8 cellular contexts compared by ENCODE assay signal in the genomic region with DNA sequence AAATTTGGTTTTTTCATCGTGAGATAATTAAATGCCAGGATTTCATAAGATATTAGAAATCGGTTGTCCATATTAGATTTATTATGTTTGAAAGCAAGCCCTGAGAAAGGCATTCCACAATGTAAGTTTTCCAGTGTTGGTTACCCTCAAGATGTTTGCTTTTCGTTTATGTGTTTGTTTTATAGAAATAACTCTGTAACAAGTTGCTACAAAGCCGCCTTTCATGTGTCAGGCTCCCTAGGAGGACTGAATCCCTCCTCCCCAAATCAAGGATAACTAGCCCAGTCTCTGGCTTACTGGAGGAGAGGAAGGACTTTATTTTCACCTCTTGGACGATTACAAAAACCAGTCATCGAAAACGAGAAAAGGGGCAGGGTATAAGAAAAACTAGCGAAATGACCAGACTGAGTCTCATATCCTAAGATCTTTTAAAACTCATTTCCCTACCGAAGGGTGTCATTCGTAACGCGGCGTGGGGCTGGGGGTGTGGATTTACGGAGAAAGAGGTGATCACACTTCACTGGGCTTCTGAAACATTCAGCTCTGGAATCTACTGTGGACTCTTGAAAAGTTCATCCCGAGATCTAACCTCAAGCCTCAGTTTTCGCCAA. TPM values are rescaled to one million over a fixed set of nuclear protein-coding genes. Genes with fewer than 3 reads are reported as not detected.
DNase-seq lines count a peak whose midpoint lies in the region; ATAC-seq lines count a peak whose summit lies in the region.

No MANE protein-coding gene starts in this region.

- ATAC-seq in HG03025 (IDR thresholded peaks at IDR 0.05; ENCODE audit: low FRiP score, unreplicated experiment): peak; percentile 15
- no peak for ATAC-seq in HG03432 (IDR thresholded peaks at IDR 0.05; ENCODE audit: unreplicated experiment)

- peak overlapping the region; percentile 97 for H3K4me3 Mint-ChIP-seq in activated CD4-positive, alpha-beta T cell treated with anti-CD3 and anti-CD28 coated beads, Interleukin-2, amount 10 ng/mL, durations not matched to agents 7 days and 5 days
- peak overlapping the region; percentile 97 for H3K4me3 Mint-ChIP-seq in activated T-cell treated with anti-CD3 and anti-CD28 coated beads, Interleukin-2, amount 50 U/mL, for 24 hours

- H3K27ac Mint-ChIP-seq in activated CD4-positive, alpha-beta T cell treated with anti-CD3 and anti-CD28 coated beads, Interleukin-2, amount 10 ng/mL, durations not matched to agents 7 days and 5 days: peak overlapping the region; percentile 97
- H3K27ac Mint-ChIP-seq in activated T-cell treated with anti-CD3 and anti-CD28 coated beads, Interleukin-2, amount 50 U/mL, for 24 hours: peak overlapping the region; percentile 98

- DNase-seq in activated CD4-positive, alpha-beta T cell treated with anti-CD3 and anti-CD28 coated beads, Interleukin-2, amount 10 ng/mL, durations not matched to agents 7 days and 5 days: no peak
- no peak for DNase-seq in activated CD4-positive, alpha-beta T cell treated with anti-CD3 and anti-CD28 coated beads for 4 hours
- no peak for DNase-seq in activated T-cell treated with anti-CD3 and anti-CD28 coated beads, Interleukin-2, amount 50 U/mL, for 24 hours
- DNase-seq in stimulated activated CD4-positive, alpha-beta T cell treated with anti-CD3 and anti-CD28 coated beads, Interleukin-15, amount 100 ng/mL, for 24 hours: peak; percentile 63
- no peak for DNase-seq in GOT3 (lab: John Stamatoyannopoulos, UW)

- peaks cover 12% of the 10 kb centered on the region for H3K36me3 Mint-ChIP-seq in activated CD4-positive, alpha-beta T cell treated with anti-CD3 and anti-CD28 coated beads, Interleukin-2, amount 10 ng/mL, durations not matched to agents 7 days and 5 days (ENCODE audit: low read depth)
- peaks cover 35% of the 10 kb centered on the region for H3K36me3 Mint-ChIP-seq in activated T-cell treated with anti-CD3 and anti-CD28 coated beads, Interleukin-2, amount 50 U/mL, for 24 hours (ENCODE audit: low read depth)

- POLR2A ChIA-PET in activated CD4-positive, alpha-beta T cell treated with anti-CD3 and anti-CD28 coated beads, Interleukin-2, amount 10 ng/mL, durations not matched to agents 7 days and 5 days (lab: Charles Lee): interaction anchor here (1.0 kb wide), 1 partner anchor 11 kb away, joined by 3 read pairs; no protein-coding TSS in a partner anchor

- no peaks in the 10 kb centered on the region for H3K27me3 Mint-ChIP-seq in activated CD4-positive, alpha-beta T cell treated with anti-CD3 and anti-CD28 coated beads, Interleukin-2, amount 10 ng/mL, durations not matched to agents 7 days and 5 days
- H3K27me3 Mint-ChIP-seq in activated T-cell treated with anti-CD3 and anti-CD28 coated beads, Interleukin-2, amount 50 U/mL, for 24 hours: no peaks in the 10 kb centered on the region

- no peaks in the 10 kb centered on the region for H3K9me3 Mint-ChIP-seq in activated CD4-positive, alpha-beta T cell treated with anti-CD3 and anti-CD28 coated beads, Interleukin-2, amount 10 ng/mL, durations not matched to agents 7 days and 5 days
- H3K9me3 Mint-ChIP-seq in activated T-cell treated with anti-CD3 and anti-CD28 coated beads, Interleukin-2, amount 50 U/mL, for 24 hours: no peaks in the 10 kb centered on the region

- CTCF ChIA-PET in activated CD4-positive, alpha-beta T cell treated with anti-CD3 and anti-CD28 coated beads, Interleukin-2, amount 10 ng/mL, durations not matched to agents 7 days and 5 days (lab: Charles Lee): no interaction called here

- H3K4me3 ChIP-seq in iPS-11a (ENCODE audit: low read depth, low read length): peak overlapping the region; percentile 97

- peaks cover 45% of the 10 kb centered on the region for H3K4me1 Mint-ChIP-seq in activated CD4-positive, alpha-beta T cell treated with anti-CD3 and anti-CD28 coated beads, Interleukin-2, amount 10 ng/mL, durations not matched to agents 7 days and 5 days
- peaks cover 61% of the 10 kb centered on the region for H3K4me1 Mint-ChIP-seq in activated T-cell treated with anti-CD3 and anti-CD28 coated beads, Interleukin-2, amount 50 U/mL, for 24 hours (ENCODE audit: low read depth)

RNA-seq across cellular contexts. Expression of gene PEX13, which starts 1.0 kb away (rescaled TPM):
- total RNA-seq in activated CD4-positive, alpha-beta T cell treated with anti-CD3 and anti-CD28 coated beads, Interleukin-2, amount 10 ng/mL, durations not matched to agents 7 days and 5 days: 10 to 100 TPM; 14.3 to 14.5 TPM

RNA-seq across cellular contexts. Expression of gene PUS10, which starts 1.6 kb away (rescaled TPM):
- total RNA-seq in activated CD4-positive, alpha-beta T cell treated with anti-CD3 and anti-CD28 coated beads, Interleukin-2, amount 10 ng/mL, durations not matched to agents 7 days and 5 days: 1 to 10 TPM; 5.7 to 8.8 TPM

RNA-seq across cellular contexts. Expression of gene SANBR, which starts 49.2 kb away (rescaled TPM):
- total RNA-seq in activated CD4-positive, alpha-beta T cell treated with anti-CD3 and anti-CD28 coated beads, Interleukin-2, amount 10 ng/mL, durations not matched to agents 7 days and 5 days: 10 to 100 TPM; 11.6 to 11.7 TPM
